In genomic region chr20:44104807-44105517, GRCh38 we compare ENCODE assay signal across 11 cellular contexts.
A peak's percentile ranks its signal among the peaks of the same experiment; 100 is the strongest.
DNase-seq lines count a peak whose midpoint lies in the region; TF ChIP-seq lines count a peak whose summit lies in the region.
"Had no signal": no experiment of that assay in that cellular context is flagged by ENCODE, and none has a peak within 500 bp of the region (broad histone marks: within the 10 kb centered on the region; RNA-seq: fewer than 3 reads in every experiment).

No MANE protein-coding gene starts in this region.

- in situ Hi-C loops in transverse colon (cut with MboI; ENCODE audit: low pct_ligation_motif_present in 1 of 4, low pct_unique_long_range_greater_than_20kb in 1 of 4, low sequenced_read_pairs in 3 of 4), result loop anchor here in 1 of 4 donors (25.0 kb wide), 1 partner anchor 207 kb away; the partner anchor contains the start of gene FITM2

- H3K36me3 ChIP-seq in adipocyte (ENCODE audit: control insufficient read depth, insufficient read depth, low read length, severe bottlenecking), result no peaks in the 10 kb centered on the region
- H3K36me3 ChIP-seq in MM.1S (replicated peaks; ENCODE audit: insufficient read depth, low read length), result no peaks in the 10 kb centered on the region
- no peaks in the 10 kb centered on the region for H3K36me3 ChIP-seq in transverse colon
- H3K36me3 ChIP-seq: adrenal gland had no signal

- peak; percentile 40 for DNase-seq in DMS 273 treated with DMSO at 0.1 percent for 48 hours (lab: John Stamatoyannopoulos, UW)
- DNase-seq in NCI-H1092 (lab: John Stamatoyannopoulos, UW), result peak; percentile 14
- peak; percentile 65 for DNase-seq in adipocyte (ENCODE audit: low read depth)
- DNase-seq in kidney tubule cell (ENCODE audit: low spot score), result peak; percentile 23
- DNase-seq in activated gamma-delta T cell treated with Interleukin-2 at 50 U/mL for 16 hours, result no peak
- DNase-seq in MM.1S, result no peak
- DNase-seq in transverse colon, result no peak
- no peak for DNase-seq in glutamatergic neuron
- DNase-seq: activated CD4-positive, alpha-beta T cell treated with anti-CD3 and anti-CD28 coated beads for 48 hours; naive thymus-derived CD4-positive, alpha-beta T cell had no signal

- no peaks in the 10 kb centered on the region for H3K79me2 ChIP-seq in MM.1S (ENCODE audit: low read length)

- no peak for TF ChIP-seq EP300 in transverse colon (IDR thresholded peaks at IDR 0.05; ENCODE audit: low read depth)

- H3K4me1 Mint-ChIP-seq in glutamatergic neuron (ENCODE audit: low read depth, unreplicated experiment), result no peaks in the 10 kb centered on the region
- H3K4me1 Mint-ChIP-seq: naive thymus-derived CD4-positive, alpha-beta T cell had no signal

- TF ChIP-seq POLR2A in transverse colon (IDR thresholded peaks at IDR 0.05), result no peak

- H3K36me3 Mint-ChIP-seq in glutamatergic neuron (ENCODE audit: unreplicated experiment), result peaks cover 9% of the 10 kb centered on the region

- H3K27me3 ChIP-seq in adipocyte (replicated peaks; ENCODE audit: control insufficient read depth, insufficient read depth, low read length) (peaks cover 78% of the 10 kb centered on the region), MM.1S (replicated peaks; ENCODE audit: insufficient read depth, low read length) (no peaks in the 10 kb centered on the region), transverse colon (peaks cover 25% of the 10 kb centered on the region)

- H3K27ac ChIP-seq in MM.1S (ENCODE audit: low read length), result no peak overlapping the region
- no peak overlapping the region for H3K27ac ChIP-seq in transverse colon
- H3K27ac ChIP-seq: adrenal gland had no signal

- H3K4me1 ChIP-seq in adipocyte (ENCODE audit: control insufficient read depth, insufficient read depth, low read length), result no peaks in the 10 kb centered on the region
- H3K4me1 ChIP-seq in MM.1S (ENCODE audit: low read length), result no peaks in the 10 kb centered on the region
- H3K4me1 ChIP-seq in transverse colon, result no peaks in the 10 kb centered on the region
- H3K4me1 ChIP-seq: adrenal gland had no signal

- H3K4me3 ChIP-seq in adipocyte (ENCODE audit: low read length), result no peak overlapping the region
- H3K4me3 ChIP-seq in MM.1S (ENCODE audit: low read length), result no peak overlapping the region
- no peak overlapping the region for H3K4me3 ChIP-seq in transverse colon
- H3K4me3 ChIP-seq: adrenal gland had no signal

- no peaks in the 10 kb centered on the region for H3K9me2 ChIP-seq in MM.1S (replicated peaks; ENCODE audit: insufficient read depth, low read length)

- peaks cover 35% of the 10 kb centered on the region for H3K9me3 ChIP-seq in adipocyte (ENCODE audit: control insufficient read depth, low read length)
- no peaks in the 10 kb centered on the region for H3K9me3 ChIP-seq in MM.1S (replicated peaks; ENCODE audit: insufficient read depth, low read length)
- H3K9me3 ChIP-seq in transverse colon, result peaks cover 0 to 4% of the 10 kb centered on the region in 2 donors
- H3K9me3 ChIP-seq: adrenal gland had no signal

- no peak overlapping the region for H3K4me3 Mint-ChIP-seq in glutamatergic neuron (ENCODE audit: unreplicated experiment)
- H3K4me3 Mint-ChIP-seq: naive thymus-derived CD4-positive, alpha-beta T cell had no signal

- WGBS in transverse colon (ENCODE audit: low coverage in 1 of 2), 2 donors, result 50 to 53% methylated on average over 4 to 7 of the region's 7 CpGs

- no peak overlapping the region for H3K27ac Mint-ChIP-seq in glutamatergic neuron (ENCODE audit: unreplicated experiment)
- H3K27ac Mint-ChIP-seq: naive thymus-derived CD4-positive, alpha-beta T cell had no signal

- intact Hi-C loops in transverse colon (cut with DNase I; ENCODE audit: low total_unique reads), result no loop called here

- H3F3A ChIP-seq in MM.1S (ENCODE audit: insufficient read depth, low read length), result no peaks in the 10 kb centered on the region

- no peaks in the 10 kb centered on the region for H4K20me1 ChIP-seq in MM.1S (ENCODE audit: insufficient read depth, low read length)

- no peak overlapping the region for H3K4me2 ChIP-seq in MM.1S (ENCODE audit: low read depth, low read length)

- TF ChIP-seq CTCF in MM.1S (IDR thresholded peaks at IDR 0.05; ENCODE audit: low read length) (no peak), transverse colon (IDR thresholded peaks at IDR 0.05) (no peak), glutamatergic neuron (IDR thresholded peaks at IDR 0.05; ENCODE audit: partially characterized antibody, unreplicated experiment) (no peak)

- H3K9me3 Mint-ChIP-seq in glutamatergic neuron (ENCODE audit: unreplicated experiment), result no peaks in the 10 kb centered on the region

- H3K9ac ChIP-seq in adipocyte (ENCODE audit: low read length) (no peak overlapping the region), MM.1S (ENCODE audit: low read length) (no peak overlapping the region)

- no peaks in the 10 kb centered on the region for H3K27me3 Mint-ChIP-seq in glutamatergic neuron (ENCODE audit: unreplicated experiment)

- H2AFZ ChIP-seq in MM.1S (ENCODE audit: low read length), result no peak overlapping the region

Comparison
In these comparisons a context has a peak if more than half of its experiments do, and no peak if none do; other contexts are left out.
1. DNase-seq: peak in DMS 273 treated with DMSO at 0.1 percent for 48 hours (single experiment), NCI-H1092 (single experiment), adipocyte (single experiment) and kidney tubule cell (single experiment); none in activated gamma-delta T cell treated with Interleukin-2 at 50 U/mL for 16 hours (single experiment), MM.1S (single experiment), transverse colon (single experiment) and glutamatergic neuron (single experiment).